Comparison of ENCODE assay signal across 8 cellular contexts in genomic region chr18:13137939-13138821, GRCh38.
DNase-seq lines count a peak whose midpoint lies in the region; ATAC-seq and TF ChIP-seq lines count a peak whose summit lies in the region.

No MANE protein-coding gene starts in this region.

- no peaks in the 10 kb centered on the region for H3K36me3 ChIP-seq in adrenal gland (replicated peaks in 1 of 2)

- H3K4me1 ChIP-seq in adrenal gland (replicated peaks in 1 of 2) = no peaks in the 10 kb centered on the region

- TF ChIP-seq CTCF in RWPE1 (conservative IDR thresholded peaks at IDR 0.05; ENCODE audit: low read depth) (no peak), adrenal gland (IDR thresholded peaks at IDR 0.05) (no peak)

- 79 to 88% (median 84%) methylated on average over 24 to 27 of the region's 27 CpGs for WGBS in adrenal gland, 4 donors

- H3K4me3 ChIP-seq in adrenal gland = peak overlapping the region in 2 of 4 donors; percentile 11 to 62

- DNase-seq in RWPE1 (ENCODE audit: low spot score) (peak; percentile 44), adrenal gland (peak; percentile 42 to 82 (median 60)), left colon (peak; percentile 74 to 92), NCI-H1930 (lab: John Stamatoyannopoulos, UW) (no peak), NCI-H2227 treated with DMSO at 0.1 percent for 48 hours (lab: John Stamatoyannopoulos, UW) (no peak)
- DNase-seq in stimulated activated CD8-positive, alpha-beta memory T cell treated with anti-CD3 and anti-CD28 coated beads, Interleukin-12 subunit alpha, Interleukin-12 subunit beta, amount 100 ng/mL, for 1 hour (ENCODE audit: low read depth) = peak; percentile 36

- no peaks in the 10 kb centered on the region for H3K9me3 ChIP-seq in adrenal gland (replicated peaks in 1 of 3)

- ATAC-seq in GM18520 (IDR thresholded peaks at IDR 0.05; ENCODE audit: unreplicated experiment) (peak; percentile 58), HG03139 (IDR thresholded peaks at IDR 0.05; ENCODE audit: unreplicated experiment) (peak; percentile 57), left colon (peak; percentile 92)

- no peak for TF ChIP-seq POLR2A in adrenal gland (IDR thresholded peaks at IDR 0.05)

- H3K27ac ChIP-seq in RWPE1 (peak overlapping the region; percentile 56), adrenal gland (peak overlapping the region in 3 of 5 donors; percentile 39 to 66 (median 55))

- POLR2A ChIA-PET in RWPE1 (lab: Yijun Ruan, JAX; ENCODE audit: low non-redundant PET) = no interaction called here

- intact Hi-C loops in adrenal gland (cut with DNase I) = no loop called here
- intact Hi-C loops in left colon (cut with DNase I, micrococcal nuclease) = no loop called here

- no peaks in the 10 kb centered on the region for H3K27me3 ChIP-seq in adrenal gland

- CTCF ChIA-PET in RWPE1 (lab: Yijun Ruan, JAX) = interaction anchor here (0.6 kb wide), 1 partner anchor 23 kb away, joined by 3 read pairs; no protein-coding TSS in a partner anchor

Comparison
In these comparisons a context has a peak if more than half of its experiments do, and no peak if none do; other contexts are left out.
1. DNase-seq: peak in RWPE1 (single experiment), adrenal gland (7 of 7), left colon (2 of 2) and stimulated activated CD8-positive, alpha-beta memory T cell treated with anti-CD3 and anti-CD28 coated beads, Interleukin-12 subunit alpha, Interleukin-12 subunit beta, amount 100 ng/mL, for 1 hour (single experiment); none in NCI-H1930 (0 of 2) and NCI-H2227 treated with DMSO at 0.1 percent for 48 hours (single experiment).
2. Peak in every context shown above with its lines, with median percentiles within 50 percentile points of each other: ATAC-seq.